ENCODE assay signal across 20 cellular contexts in genomic region chr7:27211694-27212316, GRCh38. TPM values are rescaled to one million over a fixed set of nuclear protein-coding genes. Genes with fewer than 3 reads are reported as not detected.
DNase-seq lines count a peak whose midpoint lies in the region; ATAC-seq, FAIRE-seq and TF ChIP-seq lines count a peak whose summit lies in the region.
"Had no signal": no experiment of that assay in that cellular context is flagged by ENCODE, and none has a peak within 500 bp of the region (broad histone marks: within the 10 kb centered on the region; RNA-seq: fewer than 3 reads in every experiment).

No MANE protein-coding gene starts in this region.

- H4K20me1 ChIP-seq in GM23338 (replicated peaks; ENCODE audit: insufficient read depth) (peaks cover 44% of the 10 kb centered on the region), neural cell (ENCODE audit: insufficient read depth) (no peaks in the 10 kb centered on the region)

- no peaks in the 10 kb centered on the region for H3K9me3 ChIP-seq in colonic mucosa
- no peaks in the 10 kb centered on the region for H3K9me3 ChIP-seq in neural cell (ENCODE audit: low read length)
- H3K9me3 ChIP-seq: BE2C had no signal

- TF ChIP-seq CTCF in GM23338 (conservative IDR thresholded peaks at IDR 0.05; ENCODE audit: low read depth in 2 of 2) (no peak), colonic mucosa (IDR thresholded peaks at IDR 0.05) (no peak), neural cell (IDR thresholded peaks at IDR 0.05; ENCODE audit: poor library complexity, severe bottlenecking) (no peak)

- H2AFZ ChIP-seq in GM23338 (no peak overlapping the region), neural cell (ENCODE audit: low read depth, low read length) (no peak overlapping the region)
- H2AFZ ChIP-seq: GM23248 had no signal

- no peak for TF ChIP-seq EP300 in neural cell (conservative IDR thresholded peaks at IDR 0.05; ENCODE audit: poor library complexity, severe bottlenecking)

- intact Hi-C loops in colonic mucosa (cut with DNase I) = no loop called here
- intact Hi-C loops in activated T-helper 1 cell treated with anti-CD3 and anti-CD28 coated beads, Interleukin-12 subunit alpha, Interleukin-12 subunit beta, Interleukin-2, Interleukin-4 antibody, amounts not matched to agents 30 ng/mL and 10 ng/mL and 1 ng/mL, durations not matched to agents 14 hours and 24 hours and 36 hours (cut with micrococcal nuclease) = loop anchor here (5.0 kb wide), 1 partner anchor 365 kb away; no protein-coding TSS in a partner anchor

- no peak overlapping the region for H3K27ac ChIP-seq in GM23338 (ENCODE audit: low read depth)
- peak overlapping the region; percentile 60 for H3K27ac ChIP-seq in colonic mucosa
- H3K27ac ChIP-seq in neural cell (ENCODE audit: low read length) = no peak overlapping the region
- H3K27ac ChIP-seq: GM23248, HL-60 had no signal

- H3K27ac Mint-ChIP-seq in GM23338 = no peak overlapping the region
- no peak overlapping the region for H3K27ac Mint-ChIP-seq in activated T-helper 1 cell treated with anti-CD3 and anti-CD28 coated beads, Interleukin-12 subunit alpha, Interleukin-12 subunit beta, Interleukin-2, Interleukin-4 antibody, amounts not matched to agents 30 ng/mL and 10 ng/mL and 1 ng/mL, durations not matched to agents 14 hours and 24 hours and 36 hours

- H3K4me3 ChIP-seq in GM23338 (no peak overlapping the region), colonic mucosa (no peak overlapping the region), neural cell (ENCODE audit: low read length) (no peak overlapping the region)
- H3K4me3 ChIP-seq: GM23248 had no signal

- no peaks in the 10 kb centered on the region; the same call in 2 of the 3 replicates for H3K9me3 Mint-ChIP-seq in GM23338
- no peaks in the 10 kb centered on the region for H3K9me3 Mint-ChIP-seq in activated T-helper 1 cell treated with anti-CD3 and anti-CD28 coated beads, Interleukin-12 subunit alpha, Interleukin-12 subunit beta, Interleukin-2, Interleukin-4 antibody, amounts not matched to agents 30 ng/mL and 10 ng/mL and 1 ng/mL, durations not matched to agents 14 hours and 24 hours and 36 hours

- H3K36me3 Mint-ChIP-seq in GM23338 (ENCODE audit: low read depth) = no peaks in the 10 kb centered on the region
- no peaks in the 10 kb centered on the region for H3K36me3 Mint-ChIP-seq in activated T-helper 1 cell treated with anti-CD3 and anti-CD28 coated beads, Interleukin-12 subunit alpha, Interleukin-12 subunit beta, Interleukin-2, Interleukin-4 antibody, amounts not matched to agents 30 ng/mL and 10 ng/mL and 1 ng/mL, durations not matched to agents 14 hours and 24 hours and 36 hours (ENCODE audit: low read depth)

- H3K36me3 ChIP-seq in GM23338 (ENCODE audit: insufficient read depth) (no peaks in the 10 kb centered on the region), colonic mucosa (no peaks in the 10 kb centered on the region), neural cell (ENCODE audit: insufficient read depth, low read length) (no peaks in the 10 kb centered on the region)
- H3K36me3 ChIP-seq: BE2C had no signal

- H3K4me1 ChIP-seq in GM23338 (ENCODE audit: insufficient read depth) (peaks cover 47% of the 10 kb centered on the region), colonic mucosa (peaks cover 13% of the 10 kb centered on the region)
- H3K4me1 ChIP-seq: BE2C had no signal

- H3K4me2 ChIP-seq in GM23338 = no peak overlapping the region
- H3K4me2 ChIP-seq in neural cell (ENCODE audit: low read length) = no peak overlapping the region

- no peak for FAIRE-seq in RCC 7860 (lab: Jason Lieb, UNC)
- FAIRE-seq: GM12891 had no signal

- H3K4me3 Mint-ChIP-seq in GM23338 = no peak overlapping the region
- H3K4me3 Mint-ChIP-seq in activated T-helper 1 cell treated with anti-CD3 and anti-CD28 coated beads, Interleukin-12 subunit alpha, Interleukin-12 subunit beta, Interleukin-2, Interleukin-4 antibody, amounts not matched to agents 30 ng/mL and 10 ng/mL and 1 ng/mL, durations not matched to agents 14 hours and 24 hours and 36 hours = no peak overlapping the region

- no peaks in the 10 kb centered on the region for H3K79me2 ChIP-seq in GM23338 (replicated peaks; ENCODE audit: insufficient read depth)
- no peaks in the 10 kb centered on the region for H3K79me2 ChIP-seq in neural cell (replicated peaks; ENCODE audit: insufficient read depth, low read length)

- H3K9me2 ChIP-seq in GM23338 (ENCODE audit: insufficient read depth) (no peaks in the 10 kb centered on the region), neural cell (ENCODE audit: insufficient read depth, low read length) (no peaks in the 10 kb centered on the region)

- TF ChIP-seq RAD21 in neural cell (conservative IDR thresholded peaks at IDR 0.05) = no peak

- ATAC-seq in GM23338 = no peak

- peaks cover 100% of the 10 kb centered on the region for H3K27me3 Mint-ChIP-seq in GM23338 (ENCODE audit: insufficient read depth, low read depth, poor library complexity)
- peaks cover 91% of the 10 kb centered on the region for H3K27me3 Mint-ChIP-seq in activated T-helper 1 cell treated with anti-CD3 and anti-CD28 coated beads, Interleukin-12 subunit alpha, Interleukin-12 subunit beta, Interleukin-2, Interleukin-4 antibody, amounts not matched to agents 30 ng/mL and 10 ng/mL and 1 ng/mL, durations not matched to agents 14 hours and 24 hours and 36 hours (ENCODE audit: insufficient read depth)

- no peak overlapping the region for H3K9ac ChIP-seq in colonic mucosa (ENCODE audit: low read depth in 2 of 2, low read length in 2 of 2)
- no peak overlapping the region for H3K9ac ChIP-seq in neural cell (ENCODE audit: low read length)
- H3K9ac ChIP-seq: GM23248 had no signal

- peaks cover 24% of the 10 kb centered on the region for H3K4me1 Mint-ChIP-seq in GM23338
- H3K4me1 Mint-ChIP-seq in activated T-helper 1 cell treated with anti-CD3 and anti-CD28 coated beads, Interleukin-12 subunit alpha, Interleukin-12 subunit beta, Interleukin-2, Interleukin-4 antibody, amounts not matched to agents 30 ng/mL and 10 ng/mL and 1 ng/mL, durations not matched to agents 14 hours and 24 hours and 36 hours (ENCODE audit: low read depth) = no peaks in the 10 kb centered on the region

- peaks cover 41% of the 10 kb centered on the region for H3F3A ChIP-seq in GM23338 (replicated peaks; ENCODE audit: low read depth)
- no peaks in the 10 kb centered on the region for H3F3A ChIP-seq in neural cell (ENCODE audit: insufficient read depth, low read length, poor library complexity, severe bottlenecking)

- H3K27me3 ChIP-seq in GM23338 (ENCODE audit: insufficient read depth) (peaks cover 100% of the 10 kb centered on the region), colonic mucosa (peaks cover 8% of the 10 kb centered on the region), neural cell (ENCODE audit: insufficient read depth, low read depth, low read length) (peaks cover 100% of the 10 kb centered on the region)

- no peak for DNase-seq in GM23338 (ENCODE audit: low spot score)
- no peak for DNase-seq in colonic mucosa
- DNase-seq in RCC 7860 (ENCODE audit: low spot score) = no peak
- no peak for DNase-seq in activated T-helper 1 cell treated with anti-CD3 and anti-CD28 coated beads, Interleukin-12 subunit alpha, Interleukin-12 subunit beta, Interleukin-2, Interleukin-4 antibody, amounts not matched to agents 30 ng/mL and 10 ng/mL and 1 ng/mL, durations not matched to agents 14 hours and 24 hours and 36 hours (ENCODE audit: low spot score)
- DNase-seq: BE2C; DMS79 treated with DMSO at 0.1 percent for 48 hours; GM23248; HCEC 1CT; KG1; NCI-H2029 treated with DMSO at 0.1 percent for 48 hours; NCI-H2171; NCI-H345; NCI-H524; NCI-H774; NK-92 treated with Interleukin-12 subunit alpha and Interleukin-12 subunit beta, amount 100 ng/mL, for 24 hours had no signal

RNA-seq across cellular contexts. Expression of gene HOXA13, which starts 11.9 kb away (rescaled TPM):
- not detected in 2 replicates for total RNA-seq in GM23338 (2014; rRNA removed; shearing (Covaris generic))
- polyA plus RNA-seq in GM23338 (2016; fragmentation: Nextera tagmentation; extraction: Ambion mirVana) (not detected in 2 replicates), neural cell (not detected in 2 replicates)
- total RNA-seq in colonic mucosa = 10 to 100 TPM; 22.7 to 33.8 TPM
- not detected in 2 replicates for polyA minus RNA-seq in neural cell
- not detected in 2 replicates for total RNA-seq in activated T-helper 1 cell treated with anti-CD3 and anti-CD28 coated beads, Interleukin-12 subunit alpha, Interleukin-12 subunit beta, Interleukin-2, Interleukin-4 antibody, amounts not matched to agents 30 ng/mL and 10 ng/mL and 1 ng/mL, durations not matched to agents 14 hours and 24 hours and 36 hours
- total RNA-seq: A673 had no signal

RNA-seq across cellular contexts. Expression of gene HOXA11, which starts 26.8 kb away (rescaled TPM):
- total RNA-seq in GM23338 (2014; rRNA removed; shearing (Covaris generic)) = not detected in 2 replicates
- polyA plus RNA-seq in GM23338 (2016; fragmentation: Nextera tagmentation; extraction: Ambion mirVana) (not detected in 2 replicates), neural cell (not detected in 2 replicates)
- 1 to 10 TPM; 2.9 to 3.7 TPM for total RNA-seq in colonic mucosa
- polyA minus RNA-seq in neural cell = not detected in 2 replicates
- total RNA-seq in activated T-helper 1 cell treated with anti-CD3 and anti-CD28 coated beads, Interleukin-12 subunit alpha, Interleukin-12 subunit beta, Interleukin-2, Interleukin-4 antibody, amounts not matched to agents 30 ng/mL and 10 ng/mL and 1 ng/mL, durations not matched to agents 14 hours and 24 hours and 36 hours = not detected in 2 replicates
- total RNA-seq: A673 had no signal

RNA-seq across cellular contexts. Expression of gene EVX1, which starts 30.8 kb away (rescaled TPM):
- total RNA-seq in GM23338 (2014; rRNA removed; shearing (Covaris generic)) = not detected in 2 replicates
- not detected in 2 replicates for polyA plus RNA-seq in GM23338 (2016; fragmentation: Nextera tagmentation; extraction: Ambion mirVana)
- 1 to 10 TPM in 1 of 2 donors, under 1 TPM in 1; 0.32 to 1.5 TPM for total RNA-seq in colonic mucosa
- not detected in 2 replicates for polyA plus RNA-seq in neural cell
- polyA minus RNA-seq in neural cell = not detected in 2 replicates
- total RNA-seq in activated T-helper 1 cell treated with anti-CD3 and anti-CD28 coated beads, Interleukin-12 subunit alpha, Interleukin-12 subunit beta, Interleukin-2, Interleukin-4 antibody, amounts not matched to agents 30 ng/mL and 10 ng/mL and 1 ng/mL, durations not matched to agents 14 hours and 24 hours and 36 hours = not detected in 2 replicates
- total RNA-seq: A673, GM23248, HT-29 had no signal
- polyA plus RNA-seq: GM23248 had no signal

RNA-seq across cellular contexts. Expression of gene HOXA10, which starts 37.7 kb away (rescaled TPM):
- total RNA-seq in GM23338 (2014; rRNA removed; shearing (Covaris generic)) = not detected in 2 replicates
- polyA plus RNA-seq in GM23338 (2016; fragmentation: Nextera tagmentation; extraction: Ambion mirVana) (not detected in 2 replicates), neural cell (not detected in 2 replicates)
- 10 to 100 TPM; 25.4 to 26.0 TPM for total RNA-seq in colonic mucosa
- polyA minus RNA-seq in neural cell = not detected in 2 replicates
- total RNA-seq in activated T-helper 1 cell treated with anti-CD3 and anti-CD28 coated beads, Interleukin-12 subunit alpha, Interleukin-12 subunit beta, Interleukin-2, Interleukin-4 antibody, amounts not matched to agents 30 ng/mL and 10 ng/mL and 1 ng/mL, durations not matched to agents 14 hours and 24 hours and 36 hours = not detected in 2 replicates
- total RNA-seq: A673 had no signal

RNA-seq across cellular contexts. Expression of gene HOXA9, which starts 46.5 kb away (rescaled TPM):
- not detected in 2 replicates for total RNA-seq in GM23338 (2014; rRNA removed; shearing (Covaris generic))
- not detected in 2 replicates for polyA plus RNA-seq in GM23338 (2016; fragmentation: Nextera tagmentation; extraction: Ambion mirVana)
- total RNA-seq in colonic mucosa = 10 to 100 TPM; 19.5 to 22.1 TPM
- polyA plus RNA-seq in neural cell = not detected in 2 replicates
- polyA minus RNA-seq in neural cell = not detected in 2 replicates
- not detected in 2 replicates for total RNA-seq in activated T-helper 1 cell treated with anti-CD3 and anti-CD28 coated beads, Interleukin-12 subunit alpha, Interleukin-12 subunit beta, Interleukin-2, Interleukin-4 antibody, amounts not matched to agents 30 ng/mL and 10 ng/mL and 1 ng/mL, durations not matched to agents 14 hours and 24 hours and 36 hours
- total RNA-seq: A673 had no signal

Comparison
In these comparisons a context has a peak if more than half of its experiments do, and no peak if none do; other contexts are left out.
1. RNA of gene HOXA13, which starts 11.9 kb away (total RNA-seq): 22.7 to 33.8 TPM in colonic mucosa; not detected in GM23338 and not detected in activated T-helper 1 cell treated with anti-CD3 and anti-CD28 coated beads, Interleukin-12 subunit alpha, Interleukin-12 subunit beta, Interleukin-2, Interleukin-4 antibody, amounts not matched to agents 30 ng/mL and 10 ng/mL and 1 ng/mL, durations not matched to agents 14 hours and 24 hours and 36 hours; every median in the first group is over 10 times any median in the second.